15 cellular contexts compared by ENCODE assay signal in genomic region chr22:27407369-27407985, GRCh38.
"Had no signal": no experiment of that assay in that cellular context is flagged by ENCODE, and none has a peak within 500 bp of the region (broad histone marks: within the 10 kb centered on the region; RNA-seq: fewer than 3 reads in every experiment).

No MANE protein-coding gene starts in this region.

- H3K27me3 ChIP-seq: ascending aorta, pancreas, upper lobe of left lung had no signal

- FAIRE-seq: pancreas had no signal

- H3K4me3 ChIP-seq: ascending aorta, pancreas, smooth muscle cell, upper lobe of left lung had no signal

- H3K36me3 ChIP-seq: ascending aorta, pancreas, upper lobe of left lung had no signal

- H3K27ac Mint-ChIP-seq: activated naive CD4-positive, alpha-beta T cell treated with anti-CD3 and anti-CD28 coated beads for 36 hours; stimulated activated naive CD8-positive, alpha-beta T cell treated with anti-CD3 and anti-CD28 coated beads, Interleukin-15, amount 100 ng/mL, for 72 hours had no signal

- DNase-seq: activated CD4-positive, alpha-beta T cell treated with anti-CD3 and anti-CD28 coated beads, Interleukin-2, amount 50 U/mL, for 1 hour; activated CD4-positive, CD25-positive, alpha-beta regulatory T cell treated with anti-CD3 and anti-CD28 coated beads, Interleukin-2, amount 50 U/mL, for 72 hours; activated CD8-positive, alpha-beta memory T cell treated with anti-CD3 and anti-CD28 coated beads, Interleukin-2, amount 50 U/mL, for 4 hours; activated naive CD4-positive, alpha-beta T cell treated with anti-CD3 and anti-CD28 coated beads for 36 hours; activated T-cell treated with anti-CD3 and anti-CD28 coated beads, Interleukin-2, amount 50 U/mL, for 4 hours; effector CD4-positive, alpha-beta T cell; pancreas; stimulated activated CD4-positive, alpha-beta T cell treated with anti-CD3 and anti-CD28 coated beads, Interleukin-4, amount 100 ng/mL, for 1 hour; stimulated activated naive CD8-positive, alpha-beta T cell treated with anti-CD3 and anti-CD28 coated beads, Interleukin-15, amount 100 ng/mL, for 72 hours; T1000 had no signal

- H3K4me1 ChIP-seq: ascending aorta, pancreas, upper lobe of left lung had no signal

- H3K9me3 ChIP-seq: ascending aorta, pancreas, upper lobe of left lung had no signal

- H3K27ac ChIP-seq: ascending aorta, pancreas, upper lobe of left lung had no signal

- H3K4me2 ChIP-seq: smooth muscle cell had no signal

- H3K4me3 Mint-ChIP-seq: activated naive CD4-positive, alpha-beta T cell treated with anti-CD3 and anti-CD28 coated beads for 36 hours; activated T-cell treated with anti-CD3 and anti-CD28 coated beads, Interleukin-2, amount 50 U/mL, for 4 hours; stimulated activated naive CD8-positive, alpha-beta T cell treated with anti-CD3 and anti-CD28 coated beads, Interleukin-15, amount 100 ng/mL, for 72 hours had no signal

- H3K4me1 Mint-ChIP-seq: stimulated activated naive CD8-positive, alpha-beta T cell treated with anti-CD3 and anti-CD28 coated beads, Interleukin-15, amount 100 ng/mL, for 72 hours had no signal

- H3K9me3 Mint-ChIP-seq: activated naive CD4-positive, alpha-beta T cell treated with anti-CD3 and anti-CD28 coated beads for 36 hours; activated T-cell treated with anti-CD3 and anti-CD28 coated beads, Interleukin-2, amount 50 U/mL, for 4 hours had no signal

- ATAC-seq: activated T-cell treated with anti-CD3 and anti-CD28 coated beads, Interleukin-2, amount 50 U/mL, for 4 hours; esophagus mucosa; pancreas; sciatic nerve; stimulated activated naive CD8-positive, alpha-beta T cell treated with anti-CD3 and anti-CD28 coated beads, Interleukin-15, amount 100 ng/mL, for 72 hours had no signal
